ENCODE assay signal across 1 cellular context in the genomic region with DNA sequence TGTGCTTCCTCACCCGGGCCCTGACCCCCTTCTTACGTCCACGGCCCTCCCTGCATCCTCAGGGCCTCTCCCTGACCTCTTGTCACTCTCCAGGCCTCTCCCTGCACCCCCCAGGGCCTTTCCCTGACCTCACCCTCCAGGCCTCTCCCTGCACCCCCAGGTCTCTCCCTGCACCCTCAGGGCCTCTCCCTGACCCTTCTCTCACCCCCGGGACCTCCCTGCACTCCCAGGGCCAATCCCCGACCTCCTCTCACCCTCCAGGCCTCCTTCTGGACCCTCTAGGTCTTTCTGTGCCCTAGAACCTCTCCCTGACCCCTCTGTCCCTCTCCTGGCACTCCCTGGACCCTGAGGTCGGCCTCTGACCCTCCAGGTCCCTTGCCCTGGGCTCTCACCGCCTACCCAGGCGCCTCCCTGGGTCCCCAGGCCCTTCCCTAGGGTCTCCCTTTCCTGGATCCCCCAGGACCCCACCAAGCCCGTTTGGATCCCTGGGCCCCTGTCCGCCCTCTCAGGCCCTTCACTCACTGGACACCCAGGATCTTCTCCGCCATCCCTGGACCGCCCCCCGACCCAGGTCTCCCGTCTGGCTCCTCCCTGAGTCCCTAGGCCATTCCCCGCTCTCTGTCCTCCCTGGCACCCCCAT.
TF ChIP-seq lines count a peak whose summit lies in the region.

No MANE protein-coding gene starts in this region.

TF ChIP-seq in HepG2, 621 proteins besides CTCF, POLR2A, EP300 and RAD21 (continued from another document):
- TF ChIP-seq NR2F6 (IDR thresholded peaks at IDR 0.05) = 0 out of 2 replicates have a peak, but pooled peaks have one; percentile 28
- TF ChIP-seq NR2F6 (CRISPR knock-in tag; IDR thresholded peaks at IDR 0.05) = no peak
TF ChIP-seq in HepG2: peak in this region for 17.
